Comparison of ENCODE assay signal across 1 cellular context in genomic region chr6:31729515-31729978, GRCh38.
A peak's percentile ranks its signal among the peaks of the same experiment; 100 is the strongest.
TF ChIP-seq lines count a peak whose summit lies in the region.

No MANE protein-coding gene starts in this region.

TF ChIP-seq in HepG2, 621 proteins besides CTCF, POLR2A, EP300 and RAD21 (continued from another document and continues in another):
- no peak for TF ChIP-seq ATF6 (CRISPR knock-in tag; conservative IDR thresholded peaks at IDR 0.05)
- TF ChIP-seq FOXK1 (CRISPR knock-in tag; IDR thresholded peaks at IDR 0.05; ENCODE audit: borderline replicate concordance, low read depth) = no peak
- TF ChIP-seq ZMYM3 (CRISPR knock-in tag; IDR thresholded peaks at IDR 0.05) = no peak; the same call in 1 of the 2 replicates
- TF ChIP-seq CEBPB (IDR thresholded peaks at IDR 0.05; ENCODE audit: borderline replicate concordance, low read depth, low read length) = no peak
- no peak for TF ChIP-seq STAT5B (CRISPR knock-in tag; IDR thresholded peaks at IDR 0.05)
- no peak; the same call in 1 of the 2 replicates for TF ChIP-seq ZSCAN25 (CRISPR knock-in tag; IDR thresholded peaks at IDR 0.05)
- TF ChIP-seq SP5 (CRISPR knock-in tag; IDR thresholded peaks at IDR 0.05; ENCODE audit: borderline replicate concordance, low read depth) = peak; percentile 99
- no peak for TF ChIP-seq RARG (CRISPR knock-in tag; IDR thresholded peaks at IDR 0.05; ENCODE audit: low read depth)
- peak; percentile 14; the same call in 1 of the 2 replicates for TF ChIP-seq NFAT5 (CRISPR knock-in tag; IDR thresholded peaks at IDR 0.05)
- TF ChIP-seq, protein P1, sequence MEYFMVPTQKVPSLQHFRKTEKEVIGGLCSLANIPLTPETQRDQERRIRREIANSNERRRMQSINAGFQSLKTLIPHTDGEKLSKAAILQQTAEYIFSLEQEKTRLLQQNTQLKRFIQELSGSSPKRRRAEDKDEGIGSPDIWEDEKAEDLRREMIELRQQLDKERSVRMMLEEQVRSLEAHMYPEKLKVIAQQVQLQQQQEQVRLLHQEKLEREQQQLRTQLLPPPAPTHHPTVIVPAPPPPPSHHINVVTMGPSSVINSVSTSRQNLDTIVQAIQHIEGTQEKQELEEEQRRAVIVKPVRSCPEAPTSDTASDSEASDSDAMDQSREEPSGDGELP (IDR thresholded peaks at IDR 0.05; ENCODE audit: borderline replicate concordance, low read depth) = peak; percentile 91; the same call in 1 of the 2 replicates
- no peak for TF ChIP-seq ZNF18 (CRISPR knock-in tag; IDR thresholded peaks at IDR 0.05; ENCODE audit: insufficient replicate concordance)
- peak; percentile 86 for TF ChIP-seq KLF12 (CRISPR knock-in tag; IDR thresholded peaks at IDR 0.05; ENCODE audit: borderline replicate concordance)
- TF ChIP-seq LCORL (IDR thresholded peaks at IDR 0.05) = no peak
- peak; percentile 78; the same call in 1 of the 2 replicates for TF ChIP-seq LCORL (CRISPR knock-in tag; IDR thresholded peaks at IDR 0.05)
- no peak for TF ChIP-seq ZBTB21 (CRISPR knock-in tag; IDR thresholded peaks at IDR 0.05)
- peak; percentile 16; the same call in 1 of the 2 replicates for TF ChIP-seq ZKSCAN5 (CRISPR knock-in tag; IDR thresholded peaks at IDR 0.05)
- no peak for TF ChIP-seq ONECUT2 (CRISPR knock-in tag; IDR thresholded peaks at IDR 0.05)
- TF ChIP-seq ZFYVE20 (CRISPR knock-in tag; IDR thresholded peaks at IDR 0.05; ENCODE audit: borderline replicate concordance, low read depth) = no peak
- TF ChIP-seq ZBTB46 (CRISPR knock-in tag; IDR thresholded peaks at IDR 0.05; ENCODE audit: borderline replicate concordance) = no peak
- TF ChIP-seq BCL6 (CRISPR knock-in tag; IDR thresholded peaks at IDR 0.05) = no peak; the same call in 1 of the 2 replicates
- TF ChIP-seq PBX3 (CRISPR knock-in tag; IDR thresholded peaks at IDR 0.05; ENCODE audit: borderline replicate concordance) = 0 out of 2 replicates have a peak, but pooled peaks have one; percentile 26
- TF ChIP-seq HES4 (CRISPR knock-in tag; IDR thresholded peaks at IDR 0.05; ENCODE audit: borderline replicate concordance) = 0 out of 2 replicates have a peak, but pooled peaks have one; percentile 32
- TF ChIP-seq, protein P2, sequence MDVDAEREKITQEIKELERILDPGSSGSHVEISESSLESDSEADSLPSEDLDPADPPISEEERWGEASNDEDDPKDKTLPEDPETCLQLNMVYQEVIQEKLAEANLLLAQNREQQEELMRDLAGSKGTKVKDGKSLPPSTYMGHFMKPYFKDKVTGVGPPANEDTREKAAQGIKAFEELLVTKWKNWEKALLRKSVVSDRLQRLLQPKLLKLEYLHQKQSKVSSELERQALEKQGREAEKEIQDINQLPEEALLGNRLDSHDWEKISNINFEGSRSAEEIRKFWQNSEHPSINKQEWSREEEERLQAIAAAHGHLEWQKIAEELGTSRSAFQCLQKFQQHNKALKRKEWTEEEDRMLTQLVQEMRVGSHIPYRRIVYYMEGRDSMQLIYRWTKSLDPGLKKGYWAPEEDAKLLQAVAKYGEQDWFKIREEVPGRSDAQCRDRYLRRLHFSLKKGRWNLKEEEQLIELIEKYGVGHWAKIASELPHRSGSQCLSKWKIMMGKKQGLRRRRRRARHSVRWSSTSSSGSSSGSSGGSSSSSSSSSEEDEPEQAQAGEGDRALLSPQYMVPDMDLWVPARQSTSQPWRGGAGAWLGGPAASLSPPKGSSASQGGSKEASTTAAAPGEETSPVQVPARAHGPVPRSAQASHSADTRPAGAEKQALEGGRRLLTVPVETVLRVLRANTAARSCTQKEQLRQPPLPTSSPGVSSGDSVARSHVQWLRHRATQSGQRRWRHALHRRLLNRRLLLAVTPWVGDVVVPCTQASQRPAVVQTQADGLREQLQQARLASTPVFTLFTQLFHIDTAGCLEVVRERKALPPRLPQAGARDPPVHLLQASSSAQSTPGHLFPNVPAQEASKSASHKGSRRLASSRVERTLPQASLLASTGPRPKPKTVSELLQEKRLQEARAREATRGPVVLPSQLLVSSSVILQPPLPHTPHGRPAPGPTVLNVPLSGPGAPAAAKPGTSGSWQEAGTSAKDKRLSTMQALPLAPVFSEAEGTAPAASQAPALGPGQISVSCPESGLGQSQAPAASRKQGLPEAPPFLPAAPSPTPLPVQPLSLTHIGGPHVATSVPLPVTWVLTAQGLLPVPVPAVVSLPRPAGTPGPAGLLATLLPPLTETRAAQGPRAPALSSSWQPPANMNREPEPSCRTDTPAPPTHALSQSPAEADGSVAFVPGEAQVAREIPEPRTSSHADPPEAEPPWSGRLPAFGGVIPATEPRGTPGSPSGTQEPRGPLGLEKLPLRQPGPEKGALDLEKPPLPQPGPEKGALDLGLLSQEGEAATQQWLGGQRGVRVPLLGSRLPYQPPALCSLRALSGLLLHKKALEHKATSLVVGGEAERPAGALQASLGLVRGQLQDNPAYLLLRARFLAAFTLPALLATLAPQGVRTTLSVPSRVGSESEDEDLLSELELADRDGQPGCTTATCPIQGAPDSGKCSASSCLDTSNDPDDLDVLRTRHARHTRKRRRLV (CRISPR knock-in tag; IDR thresholded peaks at IDR 0.05) = no peak
- peak; percentile 71 for TF ChIP-seq GATAD2A (CRISPR knock-in tag; IDR thresholded peaks at IDR 0.05)
- TF ChIP-seq ZNF318 (CRISPR knock-in tag; IDR thresholded peaks at IDR 0.05) = peak; percentile 35; the same call in 1 of the 2 replicates
